In genomic region chr15:65370885-65371284, GRCh38 we compare ENCODE assay signal across 17 cellular contexts. TPM values are rescaled to one million over a fixed set of nuclear protein-coding genes. Genes with fewer than 3 reads are reported as not detected.
DNase-seq lines count a peak whose midpoint lies in the region; ATAC-seq and TF ChIP-seq lines count a peak whose summit lies in the region.
"Had no signal": no experiment of that assay in that cellular context is flagged by ENCODE, and none has a peak within 500 bp of the region (broad histone marks: within the 10 kb centered on the region; RNA-seq: fewer than 3 reads in every experiment).

No MANE protein-coding gene starts in this region.

- ATAC-seq in WTC11 (no peak), lower lobe of right lung (no peak)

- CTCF ChIA-PET in HEK293 (lab: Yijun Ruan, JAX) (interaction anchor here (0.6 to 2.5 kb wide), 4 partner anchors 29 to 205 kb away, joined by 3 to 10 read pairs (median 4); no protein-coding TSS in a partner anchor), WTC11 (lab: Charles Lee) (interaction anchor here (1.6 to 4.2 kb wide), 2 partner anchors 14 to 52 kb away, joined by 6 to 14 read pairs; no protein-coding TSS in a partner anchor)
- CTCF ChIA-PET in activated CD4-positive, alpha-beta T cell treated with anti-CD3 and anti-CD28 coated beads, Interleukin-2, amount 10 ng/mL, durations not matched to agents 7 days and 5 days (lab: Charles Lee) = interaction anchor here (1.1 kb wide), 1 partner anchor 47 kb away, joined by 3 read pairs; no protein-coding TSS in a partner anchor

- H2AFZ ChIP-seq in osteoblast (ENCODE audit: low read length) = no peak overlapping the region
- H2AFZ ChIP-seq: GM23248 had no signal

- H3K4me1 ChIP-seq in HEK293 (ENCODE audit: control insufficient read depth, insufficient read depth, low read length) (no peaks in the 10 kb centered on the region), osteoblast (ENCODE audit: insufficient read depth, low read length) (no peaks in the 10 kb centered on the region), lower lobe of right lung (no peaks in the 10 kb centered on the region)

- no peak overlapping the region for H3K4me3 ChIP-seq in HEK293 (ENCODE audit: low read depth, low read length)
- H3K4me3 ChIP-seq in osteoblast (ENCODE audit: insufficient read depth, low read length) = no peak overlapping the region
- H3K4me3 ChIP-seq in lower lobe of right lung = no peak overlapping the region
- H3K4me3 ChIP-seq: GM23248, HAP-1 had no signal

- H3K79me2 ChIP-seq in osteoblast (ENCODE audit: insufficient read depth, low read length) = no peaks in the 10 kb centered on the region

- H3K27ac Mint-ChIP-seq in WTC11 = no peak overlapping the region
- H3K27ac Mint-ChIP-seq in endothelial cell (ENCODE audit: unreplicated experiment) = peak overlapping the region; percentile 67
- no peak overlapping the region for H3K27ac Mint-ChIP-seq in activated CD4-positive, alpha-beta T cell treated with anti-CD3 and anti-CD28 coated beads, Interleukin-2, amount 10 ng/mL, durations not matched to agents 7 days and 5 days
- H3K27ac Mint-ChIP-seq: B cell; CD4-positive, alpha-beta T cell; HFFc6 had no signal

- intact Hi-C loops in lower lobe of right lung (cut with DNase I) = no loop called here

- peaks cover 65% of the 10 kb centered on the region for H3K4me1 Mint-ChIP-seq in WTC11
- H3K4me1 Mint-ChIP-seq in endothelial cell (ENCODE audit: unreplicated experiment) = peaks cover 88% of the 10 kb centered on the region
- H3K4me1 Mint-ChIP-seq in activated CD4-positive, alpha-beta T cell treated with anti-CD3 and anti-CD28 coated beads, Interleukin-2, amount 10 ng/mL, durations not matched to agents 7 days and 5 days = no peaks in the 10 kb centered on the region

- H4K20me1 ChIP-seq in osteoblast (ENCODE audit: insufficient read depth, low read length) = no peaks in the 10 kb centered on the region

- no peaks in the 10 kb centered on the region for H3K9me3 Mint-ChIP-seq in WTC11
- no peaks in the 10 kb centered on the region for H3K9me3 Mint-ChIP-seq in endothelial cell (ENCODE audit: unreplicated experiment)
- H3K9me3 Mint-ChIP-seq in activated CD4-positive, alpha-beta T cell treated with anti-CD3 and anti-CD28 coated beads, Interleukin-2, amount 10 ng/mL, durations not matched to agents 7 days and 5 days = no peaks in the 10 kb centered on the region
- H3K9me3 Mint-ChIP-seq: CD4-positive, alpha-beta T cell; HFFc6 had no signal

- H3K27me3 Mint-ChIP-seq in WTC11 (ENCODE audit: low read depth) (peaks cover 9% of the 10 kb centered on the region; the same call in 1 of the 2 replicates), endothelial cell (ENCODE audit: unreplicated experiment) (peaks cover 9% of the 10 kb centered on the region)
- H3K27me3 Mint-ChIP-seq in activated CD4-positive, alpha-beta T cell treated with anti-CD3 and anti-CD28 coated beads, Interleukin-2, amount 10 ng/mL, durations not matched to agents 7 days and 5 days = peaks cover 26% of the 10 kb centered on the region

- DNase-seq in WTC11 (ENCODE audit: low spot score) (no peak), endothelial cell (ENCODE audit: low spot score) (no peak), osteoblast (ENCODE audit: insufficient read length, low spot score, missing footprints) (peak; percentile 1), NOMO-1 treated with DMSO at 0.1 percent for 48 hours (lab: John Stamatoyannopoulos, UW; ENCODE audit: unreplicated experiment) (no peak), lower lobe of right lung (no peak), iPS-NIHi11 (ENCODE audit: low spot score) (no peak)
- no peak for DNase-seq in activated CD4-positive, alpha-beta T cell treated with anti-CD3 and anti-CD28 coated beads, Interleukin-2, amount 10 ng/mL, durations not matched to agents 7 days and 5 days
- DNase-seq: C1 segment of cervical spinal cord; CD4-positive, alpha-beta T cell; DMS153; DMS79 treated with DMSO at 0.1 percent for 48 hours; EL; GM23248; HFFc6 had no signal

- no peak for TF ChIP-seq CTCF in HEK293 (tag by site-specific recombination; IDR thresholded peaks at IDR 0.05)
- TF ChIP-seq CTCF in WTC11 (IDR thresholded peaks at IDR 0.05) = no peak
- TF ChIP-seq CTCF in endothelial cell (IDR thresholded peaks at IDR 0.05; ENCODE audit: unreplicated experiment) = no peak
- no peak for TF ChIP-seq CTCF in osteoblast (IDR thresholded peaks at IDR 0.05; ENCODE audit: extremely low read depth, low read depth, low read length)
- TF ChIP-seq CTCF in lower lobe of right lung (IDR thresholded peaks at IDR 0.05) = no peak

- H3K4me2 ChIP-seq in osteoblast (ENCODE audit: insufficient read depth, low read length) = no peak overlapping the region

- H3K36me3 ChIP-seq in HEK293 (ENCODE audit: control insufficient read depth in 2 of 2, insufficient read depth in 1 of 2, low read length in 2 of 2) (no peaks in the 10 kb centered on the region; a peak in 1 of 3 replicates), osteoblast (ENCODE audit: insufficient read depth, low read length) (no peaks in the 10 kb centered on the region), lower lobe of right lung (no peaks in the 10 kb centered on the region)

- H3K27me3 ChIP-seq in osteoblast (ENCODE audit: insufficient read depth, low read length) (peaks cover 29% of the 10 kb centered on the region), lower lobe of right lung (ENCODE audit: low read depth) (peaks cover 30% of the 10 kb centered on the region)

- POLR2A ChIA-PET in HEK293 (lab: Yijun Ruan, JAX) = no interaction called here
- POLR2A ChIA-PET in WTC11 (lab: Charles Lee) = no interaction called here
- POLR2A ChIA-PET in activated CD4-positive, alpha-beta T cell treated with anti-CD3 and anti-CD28 coated beads, Interleukin-2, amount 10 ng/mL, durations not matched to agents 7 days and 5 days (lab: Charles Lee) = no interaction called here

- H3K4me3 Mint-ChIP-seq in WTC11 = no peak overlapping the region
- no peak overlapping the region for H3K4me3 Mint-ChIP-seq in endothelial cell (ENCODE audit: unreplicated experiment)
- no peak overlapping the region for H3K4me3 Mint-ChIP-seq in activated CD4-positive, alpha-beta T cell treated with anti-CD3 and anti-CD28 coated beads, Interleukin-2, amount 10 ng/mL, durations not matched to agents 7 days and 5 days
- H3K4me3 Mint-ChIP-seq: B cell; CD4-positive, alpha-beta T cell; HFFc6 had no signal

- no peak overlapping the region for H3K27ac ChIP-seq in HEK293 (ENCODE audit: extremely low read depth, low read depth, low read length)
- no peak overlapping the region for H3K27ac ChIP-seq in osteoblast (ENCODE audit: low read depth, low read length)
- H3K27ac ChIP-seq in lower lobe of right lung = no peak overlapping the region
- H3K27ac ChIP-seq: GM23248 had no signal

- no peaks in the 10 kb centered on the region for H3K9me3 ChIP-seq in HEK293 (ENCODE audit: control insufficient read depth, insufficient read depth, low read depth, low read length)
- no peaks in the 10 kb centered on the region for H3K9me3 ChIP-seq in osteoblast (ENCODE audit: low read depth, low read length)
- no peaks in the 10 kb centered on the region for H3K9me3 ChIP-seq in lower lobe of right lung
- H3K9me3 ChIP-seq: HAP-1 had no signal

- H3K36me3 Mint-ChIP-seq in WTC11 = peaks cover 20% of the 10 kb centered on the region
- H3K36me3 Mint-ChIP-seq in endothelial cell (ENCODE audit: low read depth, unreplicated experiment) = peaks cover 58% of the 10 kb centered on the region
- no peaks in the 10 kb centered on the region for H3K36me3 Mint-ChIP-seq in activated CD4-positive, alpha-beta T cell treated with anti-CD3 and anti-CD28 coated beads, Interleukin-2, amount 10 ng/mL, durations not matched to agents 7 days and 5 days (ENCODE audit: low read depth)

TF ChIP-seq in HEK293, 187 proteins besides CTCF, POLR2A, EP300 and RAD21:
- TF ChIP-seq ZNF121 (tag by site-specific recombination; IDR thresholded peaks at IDR 0.05) = 0 out of 2 replicates have a peak, but pooled peaks have one; percentile 25
- no peak for TF ChIP-seq ZNF561 (tag by site-specific recombination; IDR thresholded peaks at IDR 0.05; ENCODE audit: borderline replicate concordance)
- no peak for TF ChIP-seq WT1 (tag by site-specific recombination; IDR thresholded peaks at IDR 0.05)
- TF ChIP-seq ZNF311 (tag by site-specific recombination; IDR thresholded peaks at IDR 0.05; ENCODE audit: borderline replicate concordance) = no peak
TF ChIP-seq in HEK293: peak in this region for 1.

TF ChIP-seq in WTC11, 78 proteins besides CTCF, POLR2A, EP300 and RAD21:
- TF ChIP-seq TEAD1 (CRISPR knock-in tag; IDR thresholded peaks at IDR 0.05) (no peak), ZNF121 (CRISPR knock-in tag; IDR thresholded peaks at IDR 0.05) (peak; percentile 51; the same call in 1 of the 2 replicates)

RNA-seq across cellular contexts. Expression of gene IGDCC3, which starts 6.9 kb away (rescaled TPM):
- total RNA-seq in WTC11 (2021) = 49.2 to 53.5 TPM (median 53.5 TPM) in 3 replicates
- total RNA-seq in endothelial cell (ENCODE audit: unreplicated experiment) = 538 TPM
- 0.29 TPM in 1 of 2 replicates, not detected in the other for total RNA-seq in osteoblast
- not detected for total RNA-seq in lower lobe of right lung
- not detected for total RNA-seq in activated CD4-positive, alpha-beta T cell treated with anti-CD3 and anti-CD28 coated beads, Interleukin-2, amount 10 ng/mL, durations not matched to agents 7 days and 5 days
- total RNA-seq: B cell; CD4-positive, alpha-beta T cell; GM23248; HFFc6 had no signal

RNA-seq across cellular contexts. Expression of gene IGDCC4, which starts 51.9 kb away (rescaled TPM):
- 14.5 to 15.6 TPM (median 15.3 TPM) in 3 replicates for total RNA-seq in WTC11 (2021)
- total RNA-seq in endothelial cell (ENCODE audit: unreplicated experiment) = 4.2 TPM
- total RNA-seq in osteoblast = 3.6 and 6.2 TPM in 2 replicates
- 3.6 TPM for total RNA-seq in lower lobe of right lung
- total RNA-seq in activated CD4-positive, alpha-beta T cell treated with anti-CD3 and anti-CD28 coated beads, Interleukin-2, amount 10 ng/mL, durations not matched to agents 7 days and 5 days = under 1 TPM; 0.06 to 0.12 TPM
- total RNA-seq: B cell; CD4-positive, alpha-beta T cell had no signal

Comparison
In these comparisons a context has a peak if more than half of its experiments do, and no peak if none do; other contexts are left out.
1. RNA of gene IGDCC3, which starts 6.9 kb away (total RNA-seq): 538 TPM in endothelial cell (single experiment) and 49.2 to 53.5 TPM in WTC11; 0.29 TPM in osteoblast, not detected in lower lobe of right lung (single experiment) and not detected in activated CD4-positive, alpha-beta T cell treated with anti-CD3 and anti-CD28 coated beads, Interleukin-2, amount 10 ng/mL, durations not matched to agents 7 days and 5 days; every median in the first group is over 10 times any median in the second.
2. Of the 8 proteins assayed by ChIP-seq in both HEK293 and WTC11: peak only in HEK293: none; only in WTC11: none; in both: ZNF121; in neither: 7.